Comparison of ENCODE assay signal across 20 cellular contexts in the genomic region with DNA sequence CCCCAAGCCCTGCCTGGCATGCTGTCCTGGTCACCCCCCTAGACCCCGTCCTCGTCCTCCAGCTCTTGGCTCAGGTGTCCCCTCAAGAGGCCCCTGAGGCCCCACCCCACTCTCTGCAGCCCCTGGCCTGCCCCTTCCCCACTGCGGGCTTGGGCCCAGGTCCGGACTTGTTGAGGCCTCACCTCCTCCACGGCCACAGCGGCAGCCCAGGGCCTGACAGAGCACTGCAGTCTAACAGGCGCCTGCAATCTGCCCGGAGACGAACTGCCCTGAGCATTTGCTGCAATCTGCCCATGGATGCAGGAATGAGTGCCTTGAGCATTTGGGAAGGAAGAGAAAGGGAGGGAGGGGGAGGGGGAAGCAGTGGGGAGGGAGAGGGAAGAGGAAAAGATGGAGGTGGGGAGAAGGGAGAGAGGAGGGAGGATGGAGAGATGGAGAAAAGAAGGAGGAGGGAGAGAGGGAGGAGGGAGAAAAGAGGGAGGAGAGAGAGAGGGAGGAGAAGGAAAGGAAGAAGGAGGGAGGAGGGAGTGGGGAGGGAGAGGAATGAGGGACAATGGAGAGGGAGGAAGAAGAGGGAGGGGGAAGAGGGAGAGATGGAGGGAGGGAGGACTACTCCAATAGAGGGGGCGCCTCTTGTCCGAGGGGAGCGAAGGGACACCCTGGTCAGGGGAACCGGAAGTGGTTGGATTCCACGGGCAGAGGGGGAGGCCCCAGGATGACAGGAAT.
"Had no signal": no experiment of that assay in that cellular context is flagged by ENCODE, and none has a peak within 500 bp of the region (broad histone marks: within the 10 kb centered on the region; RNA-seq: fewer than 3 reads in every experiment).

No MANE protein-coding gene starts in this region.

- H3K27ac Mint-ChIP-seq: activated CD4-positive, alpha-beta memory T cell treated with anti-CD3 and anti-CD28 coated beads for 36 hours; activated CD8-positive, alpha-beta memory T cell treated with anti-CD3 and anti-CD28 coated beads, Interleukin-2, amount 10 ng/mL, durations not matched to agents 7 days and 5 days; activated naive CD8-positive, alpha-beta T cell treated with anti-CD3 and anti-CD28 coated beads for 36 hours; activated T-helper 17 cell treated with anti-CD3 and anti-CD28 coated beads, Interleukin-2, amount 50 U/mL, for 72 hours; naive thymus-derived CD4-positive, alpha-beta T cell; stimulated activated naive CD8-positive, alpha-beta T cell treated with anti-CD3 and anti-CD28 coated beads, Interleukin-15, amount 100 ng/mL, for 72 hours; type B pancreatic cell had no signal

- DNase-seq: activated CD4-positive, alpha-beta memory T cell treated with anti-CD3 and anti-CD28 coated beads for 36 hours; activated CD4-positive, alpha-beta T cell treated with anti-CD3 and anti-CD28 coated beads for 4 hours; activated CD8-positive, alpha-beta memory T cell treated with anti-CD3 and anti-CD28 coated beads, Interleukin-2, amount 10 ng/mL, durations not matched to agents 7 days and 5 days; activated naive CD4-positive, alpha-beta T cell; activated naive CD8-positive, alpha-beta T cell treated with anti-CD3 and anti-CD28 coated beads for 36 hours; amniotic stem cell; dermis blood vessel endothelial cell; effector memory CD4-positive, alpha-beta T cell; esophagus squamous epithelium; hippocampal formation; naive thymus-derived CD4-positive, alpha-beta T cell; stimulated activated CD4-positive, alpha-beta T cell treated with anti-CD3 and anti-CD28 coated beads, Interleukin-4, amount 100 ng/mL, for 1 hour; stimulated activated naive CD8-positive, alpha-beta T cell treated with anti-CD3 and anti-CD28 coated beads, Interleukin-15, amount 100 ng/mL, for 72 hours had no signal

- H3K4me3 Mint-ChIP-seq: activated CD4-positive, alpha-beta memory T cell treated with anti-CD3 and anti-CD28 coated beads for 36 hours; activated CD8-positive, alpha-beta memory T cell treated with anti-CD3 and anti-CD28 coated beads, Interleukin-2, amount 10 ng/mL, durations not matched to agents 7 days and 5 days; activated naive CD8-positive, alpha-beta T cell treated with anti-CD3 and anti-CD28 coated beads for 36 hours; activated T-helper 17 cell treated with anti-CD3 and anti-CD28 coated beads, Interleukin-2, amount 50 U/mL, for 72 hours; naive thymus-derived CD4-positive, alpha-beta T cell; stimulated activated naive CD8-positive, alpha-beta T cell treated with anti-CD3 and anti-CD28 coated beads, Interleukin-15, amount 100 ng/mL, for 72 hours; type B pancreatic cell had no signal

- H3K9me3 ChIP-seq: esophagus squamous epithelium, left lung, neutrophil, pancreas, suprapubic skin had no signal

- H3K27ac ChIP-seq: esophagus squamous epithelium, left lung, neutrophil, pancreas, suprapubic skin had no signal

- H3K4me1 Mint-ChIP-seq: activated T-helper 17 cell treated with anti-CD3 and anti-CD28 coated beads, Interleukin-2, amount 50 U/mL, for 72 hours had no signal

- ATAC-seq: activated CD8-positive, alpha-beta memory T cell treated with anti-CD3 and anti-CD28 coated beads, Interleukin-2, amount 10 ng/mL, durations not matched to agents 7 days and 5 days; activated T-helper 17 cell treated with anti-CD3 and anti-CD28 coated beads, Interleukin-2, amount 50 U/mL, for 72 hours; left lung; naive thymus-derived CD4-positive, alpha-beta T cell; pancreas; stimulated activated naive CD8-positive, alpha-beta T cell treated with anti-CD3 and anti-CD28 coated beads, Interleukin-15, amount 100 ng/mL, for 72 hours had no signal

- H3K36me3 Mint-ChIP-seq: activated CD4-positive, alpha-beta memory T cell treated with anti-CD3 and anti-CD28 coated beads for 36 hours; activated CD8-positive, alpha-beta memory T cell treated with anti-CD3 and anti-CD28 coated beads, Interleukin-2, amount 10 ng/mL, durations not matched to agents 7 days and 5 days; activated naive CD8-positive, alpha-beta T cell treated with anti-CD3 and anti-CD28 coated beads for 36 hours; type B pancreatic cell had no signal

- H3K4me3 ChIP-seq: esophagus squamous epithelium, left lung, pancreas, smooth muscle cell, suprapubic skin had no signal

- H3K27me3 Mint-ChIP-seq: activated CD4-positive, alpha-beta memory T cell treated with anti-CD3 and anti-CD28 coated beads for 36 hours; activated CD8-positive, alpha-beta memory T cell treated with anti-CD3 and anti-CD28 coated beads, Interleukin-2, amount 10 ng/mL, durations not matched to agents 7 days and 5 days; activated naive CD8-positive, alpha-beta T cell treated with anti-CD3 and anti-CD28 coated beads for 36 hours; activated T-helper 17 cell treated with anti-CD3 and anti-CD28 coated beads, Interleukin-2, amount 50 U/mL, for 72 hours; naive thymus-derived CD4-positive, alpha-beta T cell; stimulated activated naive CD8-positive, alpha-beta T cell treated with anti-CD3 and anti-CD28 coated beads, Interleukin-15, amount 100 ng/mL, for 72 hours had no signal

- H3K27me3 ChIP-seq: pancreas had no signal

- H3K36me3 ChIP-seq: esophagus squamous epithelium, left lung, neutrophil, pancreas, suprapubic skin had no signal

- H3K4me1 ChIP-seq: left lung, pancreas had no signal

- H3K9me3 Mint-ChIP-seq: activated CD4-positive, alpha-beta memory T cell treated with anti-CD3 and anti-CD28 coated beads for 36 hours; activated naive CD8-positive, alpha-beta T cell treated with anti-CD3 and anti-CD28 coated beads for 36 hours; activated T-helper 17 cell treated with anti-CD3 and anti-CD28 coated beads, Interleukin-2, amount 50 U/mL, for 72 hours; naive thymus-derived CD4-positive, alpha-beta T cell; stimulated activated naive CD8-positive, alpha-beta T cell treated with anti-CD3 and anti-CD28 coated beads, Interleukin-15, amount 100 ng/mL, for 72 hours had no signal
